8 cellular contexts compared by ENCODE assay signal in the genomic region with DNA sequence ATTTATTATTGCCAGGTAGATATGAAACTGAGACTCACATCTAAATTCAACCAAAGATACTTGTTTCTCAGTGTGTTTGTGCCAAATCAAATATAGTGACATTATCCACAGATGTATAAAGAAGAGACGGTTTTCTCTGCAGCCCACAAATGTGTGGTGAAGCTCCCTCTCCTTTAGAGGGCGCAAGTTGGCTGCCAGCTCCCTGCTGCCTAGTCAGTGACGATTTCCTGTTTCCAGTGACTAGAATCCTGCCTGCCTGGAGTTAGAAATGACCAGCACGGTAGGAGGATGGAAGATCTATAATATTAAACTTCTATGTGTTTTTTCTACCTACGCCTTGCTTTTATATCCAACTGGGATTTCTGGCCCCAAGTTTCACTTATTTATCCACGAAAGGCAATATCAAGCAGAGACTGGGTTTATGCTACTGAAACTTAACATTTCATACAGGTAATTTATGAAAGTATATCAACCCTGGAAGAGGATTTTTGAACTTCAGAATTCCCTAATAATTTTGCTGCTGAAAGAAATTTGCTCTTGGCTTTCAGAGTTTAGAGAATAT.
DNase-seq lines count a peak whose midpoint lies in the region; ATAC-seq and TF ChIP-seq lines count a peak whose summit lies in the region.

No MANE protein-coding gene starts in this region.

- H3K9me2 ChIP-seq in DOHH2 (replicated peaks; ENCODE audit: control insufficient read depth, low read length) = no peaks in the 10 kb centered on the region

- H3K36me3 ChIP-seq in DOHH2 (ENCODE audit: control insufficient read depth, low read length) (no peaks in the 10 kb centered on the region), neural progenitor cell (no peaks in the 10 kb centered on the region)

- H3K4me3 ChIP-seq in DOHH2 (ENCODE audit: low read length) (peak overlapping the region; percentile 44), neural progenitor cell (peak overlapping the region; percentile 11)

- ATAC-seq in activated naive CD8-positive, alpha-beta T cell treated with anti-CD3 and anti-CD28 coated beads, Interleukin-2, amount 10 ng/mL, durations not matched to agents 7 days and 5 days (ENCODE audit: low read depth) = peak; percentile 79
- ATAC-seq in naive thymus-derived CD8-positive, alpha-beta T cell = no peak

- peaks cover 3% of the 10 kb centered on the region; the same call in 1 of the 2 replicates for H3K4me1 ChIP-seq in DOHH2 (ENCODE audit: control insufficient read depth, low read length)
- H3K4me1 ChIP-seq in neural progenitor cell = no peaks in the 10 kb centered on the region

- POLR2A ChIA-PET in activated naive CD8-positive, alpha-beta T cell treated with anti-CD3 and anti-CD28 coated beads, Interleukin-2, amount 10 ng/mL, durations not matched to agents 7 days and 5 days (lab: Charles Lee) = no interaction called here
- POLR2A ChIA-PET in naive thymus-derived CD8-positive, alpha-beta T cell (lab: Charles Lee) = no interaction called here

- H3K27me3 ChIP-seq in DOHH2 (ENCODE audit: control insufficient read depth, low read length) (no peaks in the 10 kb centered on the region), neural progenitor cell (no peaks in the 10 kb centered on the region)

- no peak overlapping the region for H3K9ac ChIP-seq in neural progenitor cell

- H3K9me3 ChIP-seq in DOHH2 (ENCODE audit: control insufficient read depth, insufficient read depth, low read length) = no peaks in the 10 kb centered on the region
- no peaks in the 10 kb centered on the region for H3K9me3 ChIP-seq in neural progenitor cell (ENCODE audit: low read depth)

- peak overlapping the region; percentile 28 for H3K4me3 Mint-ChIP-seq in activated naive CD8-positive, alpha-beta T cell treated with anti-CD3 and anti-CD28 coated beads, Interleukin-2, amount 10 ng/mL, durations not matched to agents 7 days and 5 days
- H3K4me3 Mint-ChIP-seq in neural progenitor cell = no peak overlapping the region
- H3K4me3 Mint-ChIP-seq in naive thymus-derived CD8-positive, alpha-beta T cell = no peak overlapping the region

- H3K79me2 ChIP-seq in DOHH2 (ENCODE audit: control insufficient read depth, low read length) (no peaks in the 10 kb centered on the region), neural progenitor cell (ENCODE audit: low read depth) (no peaks in the 10 kb centered on the region)

- DNase-seq in H4 (ENCODE audit: low spot score) (peak; percentile 84), NCI-H1105 (lab: John Stamatoyannopoulos, UW) (peak; percentile 18), neural progenitor cell (ENCODE audit: low spot score) (peak; percentile 71), mucosa of gallbladder (ENCODE audit: low spot score) (no peak)
- no peak for DNase-seq in activated naive CD8-positive, alpha-beta T cell treated with anti-CD3 and anti-CD28 coated beads, Interleukin-2, amount 10 ng/mL, durations not matched to agents 7 days and 5 days
- DNase-seq in activated effector memory CD4-positive, alpha-beta T cell treated with anti-CD3 and anti-CD28 coated beads, Interleukin-2, amount 50 U/mL, for 16 hours = no peak
- no peak for DNase-seq in naive thymus-derived CD8-positive, alpha-beta T cell

- no peaks in the 10 kb centered on the region for H3F3A ChIP-seq in DOHH2 (ENCODE audit: control insufficient read depth, insufficient read depth)
- no peaks in the 10 kb centered on the region for H3F3A ChIP-seq in neural progenitor cell (ENCODE audit: low read depth)

- H3K27ac Mint-ChIP-seq in activated naive CD8-positive, alpha-beta T cell treated with anti-CD3 and anti-CD28 coated beads, Interleukin-2, amount 10 ng/mL, durations not matched to agents 7 days and 5 days = no peak overlapping the region
- no peak overlapping the region for H3K27ac Mint-ChIP-seq in neural progenitor cell
- H3K27ac Mint-ChIP-seq in naive thymus-derived CD8-positive, alpha-beta T cell = no peak overlapping the region

- no peak overlapping the region for H3K27ac ChIP-seq in DOHH2 (ENCODE audit: low read depth, low read length)
- no peak overlapping the region for H3K27ac ChIP-seq in neural progenitor cell

- H4K20me1 ChIP-seq in DOHH2 (ENCODE audit: control insufficient read depth, insufficient read depth, low read depth, low read length) (no peaks in the 10 kb centered on the region), neural progenitor cell (ENCODE audit: low read depth) (no peaks in the 10 kb centered on the region)

- H3K4me2 ChIP-seq in DOHH2 (ENCODE audit: low read length) = peak overlapping the region; percentile 46
- peak overlapping the region; percentile 33 for H3K4me2 ChIP-seq in neural progenitor cell

- H3K9me3 Mint-ChIP-seq in activated naive CD8-positive, alpha-beta T cell treated with anti-CD3 and anti-CD28 coated beads, Interleukin-2, amount 10 ng/mL, durations not matched to agents 7 days and 5 days = no peaks in the 10 kb centered on the region
- H3K9me3 Mint-ChIP-seq in neural progenitor cell = no peaks in the 10 kb centered on the region
- H3K9me3 Mint-ChIP-seq in naive thymus-derived CD8-positive, alpha-beta T cell = no peaks in the 10 kb centered on the region

- peak; percentile 85 for TF ChIP-seq CTCF in DOHH2 (IDR thresholded peaks at IDR 0.05; ENCODE audit: low read depth, low read length, poor library complexity, severe bottlenecking)
- peak; percentile 72 for TF ChIP-seq CTCF in neural progenitor cell (IDR thresholded peaks at IDR 0.05)

- H2AFZ ChIP-seq in neural progenitor cell (replicated peaks) = peak overlapping the region; percentile 92

- H3K36me3 Mint-ChIP-seq in activated naive CD8-positive, alpha-beta T cell treated with anti-CD3 and anti-CD28 coated beads, Interleukin-2, amount 10 ng/mL, durations not matched to agents 7 days and 5 days = no peaks in the 10 kb centered on the region
- no peaks in the 10 kb centered on the region for H3K36me3 Mint-ChIP-seq in neural progenitor cell
- H3K36me3 Mint-ChIP-seq in naive thymus-derived CD8-positive, alpha-beta T cell = no peaks in the 10 kb centered on the region

- no peaks in the 10 kb centered on the region for H3K27me3 Mint-ChIP-seq in activated naive CD8-positive, alpha-beta T cell treated with anti-CD3 and anti-CD28 coated beads, Interleukin-2, amount 10 ng/mL, durations not matched to agents 7 days and 5 days
- H3K27me3 Mint-ChIP-seq in neural progenitor cell (ENCODE audit: insufficient read depth, low read depth) = peaks cover 3% of the 10 kb centered on the region
- H3K27me3 Mint-ChIP-seq in naive thymus-derived CD8-positive, alpha-beta T cell = no peaks in the 10 kb centered on the region

- peaks cover 2% of the 10 kb centered on the region for H3K4me1 Mint-ChIP-seq in activated naive CD8-positive, alpha-beta T cell treated with anti-CD3 and anti-CD28 coated beads, Interleukin-2, amount 10 ng/mL, durations not matched to agents 7 days and 5 days
- peaks cover 6% of the 10 kb centered on the region for H3K4me1 Mint-ChIP-seq in neural progenitor cell
- no peaks in the 10 kb centered on the region for H3K4me1 Mint-ChIP-seq in naive thymus-derived CD8-positive, alpha-beta T cell

Comparison
In these comparisons a context has a peak if more than half of its experiments do, and no peak if none do; other contexts are left out.
1. DNase-seq: peak in H4 (single experiment), NCI-H1105 (single experiment) and neural progenitor cell (single experiment); none in activated naive CD8-positive, alpha-beta T cell treated with anti-CD3 and anti-CD28 coated beads, Interleukin-2, amount 10 ng/mL, durations not matched to agents 7 days and 5 days (single experiment), mucosa of gallbladder (single experiment), activated effector memory CD4-positive, alpha-beta T cell treated with anti-CD3 and anti-CD28 coated beads, Interleukin-2, amount 50 U/mL, for 16 hours (single experiment) and naive thymus-derived CD8-positive, alpha-beta T cell (0 of 10).